In the genomic region with DNA sequence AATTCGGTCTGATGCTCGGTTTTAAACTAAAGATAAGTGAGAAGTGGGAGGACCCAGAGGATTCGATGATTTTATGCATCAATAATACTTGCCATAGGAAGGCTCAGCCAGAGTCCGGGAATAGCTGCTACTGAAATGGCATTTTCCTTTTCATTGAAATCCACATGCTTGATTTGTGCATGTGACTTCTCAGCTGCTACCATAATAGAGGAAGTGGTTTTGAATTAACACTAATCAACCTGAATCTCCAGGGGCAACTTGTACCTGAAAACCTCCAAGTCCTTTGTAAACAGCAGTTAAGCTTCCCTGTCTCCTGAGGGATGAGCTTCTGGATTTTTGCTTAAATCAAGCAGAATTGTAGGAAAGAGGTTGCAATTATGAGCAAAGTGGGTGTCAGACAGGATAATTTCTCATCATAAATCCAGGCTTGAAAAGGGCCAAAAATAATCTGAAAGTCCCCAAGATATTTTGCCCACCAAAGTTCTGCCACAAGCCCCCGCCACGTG, we compare ENCODE assay signal across 16 cellular contexts.
DNase-seq lines count a peak whose midpoint lies in the region; ATAC-seq and TF ChIP-seq lines count a peak whose summit lies in the region.
"Had no signal": no experiment of that assay in that cellular context is flagged by ENCODE, and none has a peak within 500 bp of the region (broad histone marks: within the 10 kb centered on the region; RNA-seq: fewer than 3 reads in every experiment).

No MANE protein-coding gene starts in this region.

- peaks cover 0 to 15% (median 4%) of the 10 kb centered on the region in 5 donors for H3K36me3 Mint-ChIP-seq in naive thymus-derived CD4-positive, alpha-beta T cell

- H3K27ac Mint-ChIP-seq in naive thymus-derived CD4-positive, alpha-beta T cell: peak overlapping the region in 8 of 9 donors; percentile 82 to 97 (median 90)

- peak overlapping the region; percentile 21 for H3K4me3 ChIP-seq in naive thymus-derived CD4-positive, alpha-beta T cell (ENCODE audit: low read length)
- H3K4me3 ChIP-seq in gastroesophageal sphincter: no peak overlapping the region
- H3K4me3 ChIP-seq: cardiac muscle cell, GM23248, SJSA1, upper lobe of left lung had no signal

- H3K9me3 Mint-ChIP-seq in naive thymus-derived CD4-positive, alpha-beta T cell: peaks cover 0 to 16% (median 5%) of the 10 kb centered on the region in 11 donors

- intact Hi-C loops in naive thymus-derived CD4-positive, alpha-beta T cell (cut with micrococcal nuclease): loop anchor here in 1 of 2 donors (5.0 kb wide), 1 partner anchor 124 kb away; a partner anchor contains a TSS

- peaks cover 0 to 6% (median 0%) of the 10 kb centered on the region in 5 donors for H3K27me3 Mint-ChIP-seq in naive thymus-derived CD4-positive, alpha-beta T cell

- no peaks in the 10 kb centered on the region for H3K9me3 ChIP-seq in naive thymus-derived CD4-positive, alpha-beta T cell (ENCODE audit: control insufficient read depth in 2 of 3, low read length in 3 of 3)
- peaks cover 0 to 4% (median 0%) of the 10 kb centered on the region in 3 donors for H3K9me3 ChIP-seq in gastroesophageal sphincter
- H3K9me3 ChIP-seq: neutrophil, SJSA1, upper lobe of left lung had no signal

- TF ChIP-seq POLR2A in gastroesophageal sphincter (IDR thresholded peaks at IDR 0.05): no peak

- no peaks in the 10 kb centered on the region for H3K27me3 ChIP-seq in naive thymus-derived CD4-positive, alpha-beta T cell (ENCODE audit: control insufficient read depth in 2 of 2, insufficient read depth in 2 of 2, low read length in 2 of 2)
- no peaks in the 10 kb centered on the region for H3K27me3 ChIP-seq in gastroesophageal sphincter
- H3K27me3 ChIP-seq: cardiac muscle cell, neutrophil, upper lobe of left lung had no signal

- peaks cover 0 to 5% (median 0%) of the 10 kb centered on the region in 3 experiments for H3K36me3 ChIP-seq in naive thymus-derived CD4-positive, alpha-beta T cell (ENCODE audit: control insufficient read depth in 2 of 3, insufficient read depth in 3 of 3, low read length in 3 of 3)
- no peaks in the 10 kb centered on the region for H3K36me3 ChIP-seq in gastroesophageal sphincter
- H3K36me3 ChIP-seq: cardiac muscle cell, neutrophil, SJSA1, upper lobe of left lung had no signal

- H3K4me1 Mint-ChIP-seq in naive thymus-derived CD4-positive, alpha-beta T cell: peaks cover 31 to 67% (median 42%) of the 10 kb centered on the region in 7 donors

- no peak for TF ChIP-seq EP300 in gastroesophageal sphincter (IDR thresholded peaks at IDR 0.05)

- TF ChIP-seq CTCF in gastroesophageal sphincter (IDR thresholded peaks at IDR 0.05): no peak

- WGBS in gastroesophageal sphincter (ENCODE audit: low coverage in 1 of 2), 2 donors: 46 to 54% methylated on average over 4 to 5 of the region's 6 CpGs

- H3K4me1 ChIP-seq in naive thymus-derived CD4-positive, alpha-beta T cell (ENCODE audit: control insufficient read depth in 2 of 2, insufficient read depth in 2 of 2, low read length in 2 of 2): peaks cover 42 to 56% of the 10 kb centered on the region in 2 donors
- no peaks in the 10 kb centered on the region for H3K4me1 ChIP-seq in gastroesophageal sphincter
- H3K4me1 ChIP-seq: SJSA1, upper lobe of left lung had no signal

- CTCF ChIA-PET in naive thymus-derived CD4-positive, alpha-beta T cell (lab: Charles Lee): no interaction called here

- peak overlapping the region in 9 of 10 donors; percentile 26 to 69 (median 53) for H3K4me3 Mint-ChIP-seq in naive thymus-derived CD4-positive, alpha-beta T cell

- H3K27ac ChIP-seq in naive thymus-derived CD4-positive, alpha-beta T cell (ENCODE audit: low read depth, low read length): no peak overlapping the region
- no peak overlapping the region for H3K27ac ChIP-seq in gastroesophageal sphincter
- H3K27ac ChIP-seq: cardiac muscle cell, GM23248, neutrophil, SJSA1, upper lobe of left lung had no signal

- POLR2A ChIA-PET in naive thymus-derived CD4-positive, alpha-beta T cell (lab: Charles Lee): no interaction called here

- no peak for ATAC-seq in naive thymus-derived CD4-positive, alpha-beta T cell
- no peak for ATAC-seq in gastroesophageal sphincter

- peak in 2 of 3 experiments; percentile 71 to 72 for DNase-seq in NCI-H1417 (lab: John Stamatoyannopoulos, UW)
- no peak for DNase-seq in NCI-H1417 treated with DMSO at 0.1 percent for 48 hours (lab: John Stamatoyannopoulos, UW)
- peak; percentile 23 for DNase-seq in DMS79 treated with DMSO at 0.1 percent for 48 hours (lab: John Stamatoyannopoulos, UW)
- DNase-seq in NCI-H748 (lab: John Stamatoyannopoulos, UW; ENCODE audit: unreplicated experiment): peak; percentile 73
- DNase-seq in naive thymus-derived CD4-positive, alpha-beta T cell: peak in 3 of 9 donors; percentile 4 to 17 (median 8)
- DNase-seq in GF-D8 (lab: John Stamatoyannopoulos, UW): no peak
- DNase-seq in HPDE6-E6E7 (ENCODE audit: extremely low spot score): no peak
- DNase-seq: activated gamma-delta T cell; GM23248; NCI-H1694 treated with DMSO at 0.1 percent for 48 hours; stimulated activated CD4-positive, alpha-beta T cell treated with anti-CD3 and anti-CD28 coated beads, Interleukin-4, amount 100 ng/mL, for 4 hours; upper lobe of left lung had no signal

Comparison
In these comparisons a context has a peak if more than half of its experiments do, and no peak if none do; other contexts are left out.
1. DNase-seq: peak in NCI-H1417 (2 of 3), DMS79 treated with DMSO at 0.1 percent for 48 hours (single experiment) and NCI-H748 (single experiment); none in NCI-H1417 treated with DMSO at 0.1 percent for 48 hours (single experiment), GF-D8 (single experiment) and HPDE6-E6E7 (single experiment).